ENCODE assay signal across 8 cellular contexts in genomic region chr1:70528591-70529333, GRCh38.
A peak's percentile ranks its signal among the peaks of the same experiment; 100 is the strongest.
DNase-seq lines count a peak whose midpoint lies in the region; ATAC-seq and TF ChIP-seq lines count a peak whose summit lies in the region.

No MANE protein-coding gene starts in this region.

- H4K20me1 ChIP-seq in neural cell (ENCODE audit: insufficient read depth) = no peaks in the 10 kb centered on the region

- CTCF ChIA-PET in Calu3 (lab: Charles Lee) (no interaction called here), Panc1 (lab: Charles Lee) (no interaction called here)

- H3K36me3 Mint-ChIP-seq in Calu3 (ENCODE audit: insufficient read depth, unreplicated experiment) = no peaks in the 10 kb centered on the region

- in situ Hi-C loops in Panc1 (cut with HindIII; ENCODE audit: low pct_unique_long_range_greater_than_20kb, low sequenced_read_pairs) = no loop called here

- DNase-seq in Calu3 (peak; percentile 30), Panc1 (ENCODE audit: low read depth, low spot score) (peak; percentile 13), esophagus muscularis mucosa (ENCODE audit: extremely low spot score) (no peak)

- no peaks in the 10 kb centered on the region for H3F3A ChIP-seq in neural cell (ENCODE audit: insufficient read depth, low read length, poor library complexity, severe bottlenecking)

- peak; percentile 78 for TF ChIP-seq RAD21 in neural cell (conservative IDR thresholded peaks at IDR 0.05)

- H3K27me3 Mint-ChIP-seq in Calu3 (ENCODE audit: unreplicated experiment) = peaks cover 14% of the 10 kb centered on the region

- H3K36me3 ChIP-seq in Panc1 (ENCODE audit: control insufficient read depth, insufficient read depth, low read length) = no peaks in the 10 kb centered on the region
- H3K36me3 ChIP-seq in esophagus muscularis mucosa = no peaks in the 10 kb centered on the region
- no peaks in the 10 kb centered on the region for H3K36me3 ChIP-seq in neural cell (ENCODE audit: insufficient read depth, low read length)

- no peaks in the 10 kb centered on the region for H3K9me3 ChIP-seq in Panc1 (ENCODE audit: control insufficient read depth, insufficient read depth, low read depth, low read length)
- no peaks in the 10 kb centered on the region for H3K9me3 ChIP-seq in esophagus muscularis mucosa
- no peaks in the 10 kb centered on the region for H3K9me3 ChIP-seq in neural cell (ENCODE audit: low read length)

- no peak overlapping the region for H3K27ac Mint-ChIP-seq in Calu3 (ENCODE audit: unreplicated experiment)

- no peak overlapping the region for H3K4me2 ChIP-seq in neural cell (ENCODE audit: low read length)

- no peak overlapping the region for H3K4me3 Mint-ChIP-seq in Calu3 (ENCODE audit: low read depth, unreplicated experiment)

- 42% methylated on average over 12 of the region's 12 CpGs for WGBS in esophagus muscularis mucosa

- intact Hi-C loops in Calu3 (cut with micrococcal nuclease; ENCODE audit: unreplicated experiment) = loop anchor here (1.0 to 10.0 kb wide), 2 partner anchors 366 to 522 kb away; no protein-coding TSS in a partner anchor
- intact Hi-C loops in Panc1 (cut with micrococcal nuclease; ENCODE audit: unreplicated experiment) = loop anchor here (2.0 kb wide), 1 partner anchor 522 kb away; no protein-coding TSS in a partner anchor
- intact Hi-C loops in esophagus muscularis mucosa (cut with DNase I) = no loop called here

- no peak overlapping the region for H3K9ac ChIP-seq in neural cell (ENCODE audit: low read length)

- no peaks in the 10 kb centered on the region for H3K9me2 ChIP-seq in neural cell (ENCODE audit: insufficient read depth, low read length)

- no peak overlapping the region for H2AFZ ChIP-seq in neural cell (ENCODE audit: low read depth, low read length)

- ATAC-seq in GM18858 (IDR thresholded peaks at IDR 0.05; ENCODE audit: unreplicated experiment) (peak; percentile 64), HG03432 (IDR thresholded peaks at IDR 0.05; ENCODE audit: unreplicated experiment) (peak; percentile 81), Panc1 (peak; percentile 90), HG03521 (IDR thresholded peaks at IDR 0.05; ENCODE audit: unreplicated experiment) (no peak), HG03097 (IDR thresholded peaks at IDR 0.05; ENCODE audit: low FRiP score, unreplicated experiment) (no peak)

- POLR2A ChIA-PET in Panc1 (lab: Charles Lee) = no interaction called here

- TF ChIP-seq POLR2A in esophagus muscularis mucosa (IDR thresholded peaks at IDR 0.05; ENCODE audit: low read depth) = no peak

- no TSS peak for BruUV-seq in Calu3 (replicated peaks; lab: Mats Ljungman, UMichigan)
- BruUV-seq in Panc1 (replicated peaks; lab: Mats Ljungman, UMichigan) = no TSS peak

- peaks cover 8% of the 10 kb centered on the region for H3K4me1 Mint-ChIP-seq in Calu3 (ENCODE audit: low read depth, unreplicated experiment)

- H3K4me3 ChIP-seq in Panc1 (ENCODE audit: low read depth in 2 of 2, low read length in 2 of 2) (no peak overlapping the region), esophagus muscularis mucosa (no peak overlapping the region), neural cell (ENCODE audit: low read length) (no peak overlapping the region)

- H3K9me3 Mint-ChIP-seq in Calu3 (ENCODE audit: low read depth, unreplicated experiment) = no peaks in the 10 kb centered on the region

- H3K79me2 ChIP-seq in neural cell (replicated peaks; ENCODE audit: insufficient read depth, low read length) = no peaks in the 10 kb centered on the region

- H3K27me3 ChIP-seq in Panc1 (ENCODE audit: control insufficient read depth, insufficient read depth, low read length) = peaks cover 9% of the 10 kb centered on the region; the same call in 1 of the 2 replicates
- H3K27me3 ChIP-seq in esophagus muscularis mucosa = no peaks in the 10 kb centered on the region
- no peaks in the 10 kb centered on the region for H3K27me3 ChIP-seq in neural cell (ENCODE audit: insufficient read depth, low read depth, low read length)

- H3K4me1 ChIP-seq in Panc1 (ENCODE audit: control insufficient read depth, insufficient read depth, low read length) = no peaks in the 10 kb centered on the region; the same call in 1 of the 2 replicates
- peaks cover 0 to 8% (median 0%) of the 10 kb centered on the region in 4 donors for H3K4me1 ChIP-seq in esophagus muscularis mucosa

- no peak overlapping the region for H3K27ac ChIP-seq in Panc1 (ENCODE audit: low read length)
- H3K27ac ChIP-seq in esophagus muscularis mucosa (replicated peaks in 1 of 4) = no peak overlapping the region
- H3K27ac ChIP-seq in neural cell (ENCODE audit: low read length) = no peak overlapping the region

- TF ChIP-seq EP300 in esophagus muscularis mucosa (IDR thresholded peaks at IDR 0.05) = no peak
- no peak for TF ChIP-seq EP300 in neural cell (conservative IDR thresholded peaks at IDR 0.05; ENCODE audit: poor library complexity, severe bottlenecking)

- TF ChIP-seq CTCF in Calu3 (IDR thresholded peaks at IDR 0.05; ENCODE audit: unreplicated experiment) = peak; percentile 54
- TF ChIP-seq CTCF in Panc1 (IDR thresholded peaks at IDR 0.05) = peak; percentile 84
- TF ChIP-seq CTCF in esophagus muscularis mucosa (IDR thresholded peaks at IDR 0.05) = peak in 2 of 3 experiments; percentile 32 to 60
- TF ChIP-seq CTCF in neural cell (IDR thresholded peaks at IDR 0.05; ENCODE audit: poor library complexity, severe bottlenecking) = peak; percentile 75

TF ChIP-seq in neural cell, 6 proteins besides CTCF, POLR2A, EP300 and RAD21:
- TF ChIP-seq TAF1 (IDR thresholded peaks at IDR 0.05; ENCODE audit: low read depth) (no peak), SMC3 (conservative IDR thresholded peaks at IDR 0.05; ENCODE audit: poor library complexity) (peak; percentile 83), REST (IDR thresholded peaks at IDR 0.05; ENCODE audit: borderline replicate concordance) (no peak)

Comparison
In these comparisons a context has a peak if more than half of its experiments do, and no peak if none do; other contexts are left out.
1. ATAC-seq: peak in GM18858 (single experiment), HG03432 (single experiment) and Panc1 (single experiment); none in HG03521 (single experiment) and HG03097 (single experiment).
2. Peak in every context shown above with its lines, with median percentiles within 50 percentile points of each other: CTCF ChIP-seq.